In the genomic region with DNA sequence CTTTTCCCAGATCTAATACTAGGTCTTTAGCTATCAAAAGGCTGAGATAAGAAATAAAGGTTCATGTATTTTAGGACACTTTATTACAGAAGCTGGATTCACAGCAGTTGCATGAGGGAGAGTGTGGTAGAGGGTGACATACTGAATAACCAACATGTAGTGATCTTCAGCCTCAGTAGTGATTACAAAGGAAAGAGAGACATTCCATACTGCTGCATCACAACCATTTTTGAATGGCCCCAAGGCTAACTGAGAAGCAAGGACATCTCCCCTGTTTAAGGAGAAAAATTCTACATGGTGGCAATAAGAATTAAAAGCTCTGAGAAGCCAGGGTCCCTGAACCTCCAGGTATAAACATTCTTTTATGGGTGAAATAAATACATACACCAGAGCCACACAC, we compare ENCODE assay signal across 1 cellular context.
TF ChIP-seq lines count a peak whose summit lies in the region.

No MANE protein-coding gene starts in this region.

TF ChIP-seq in HCT116, 20 proteins besides CTCF, POLR2A, EP300 and RAD21 (continued from another document):
- TF ChIP-seq, protein P1, sequence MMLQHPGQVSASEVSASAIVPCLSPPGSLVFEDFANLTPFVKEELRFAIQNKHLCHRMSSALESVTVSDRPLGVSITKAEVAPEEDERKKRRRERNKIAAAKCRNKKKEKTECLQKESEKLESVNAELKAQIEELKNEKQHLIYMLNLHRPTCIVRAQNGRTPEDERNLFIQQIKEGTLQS (IDR thresholded peaks at IDR 0.05), result no peak
- no peak for TF ChIP-seq YY1 (IDR thresholded peaks at IDR 0.05; ENCODE audit: extremely low read depth, insufficient replicate concordance, low read depth, low read length)
- TF ChIP-seq SIN3A (IDR thresholded peaks at IDR 0.05; ENCODE audit: low read depth), result no peak
- TF ChIP-seq, protein P2, sequence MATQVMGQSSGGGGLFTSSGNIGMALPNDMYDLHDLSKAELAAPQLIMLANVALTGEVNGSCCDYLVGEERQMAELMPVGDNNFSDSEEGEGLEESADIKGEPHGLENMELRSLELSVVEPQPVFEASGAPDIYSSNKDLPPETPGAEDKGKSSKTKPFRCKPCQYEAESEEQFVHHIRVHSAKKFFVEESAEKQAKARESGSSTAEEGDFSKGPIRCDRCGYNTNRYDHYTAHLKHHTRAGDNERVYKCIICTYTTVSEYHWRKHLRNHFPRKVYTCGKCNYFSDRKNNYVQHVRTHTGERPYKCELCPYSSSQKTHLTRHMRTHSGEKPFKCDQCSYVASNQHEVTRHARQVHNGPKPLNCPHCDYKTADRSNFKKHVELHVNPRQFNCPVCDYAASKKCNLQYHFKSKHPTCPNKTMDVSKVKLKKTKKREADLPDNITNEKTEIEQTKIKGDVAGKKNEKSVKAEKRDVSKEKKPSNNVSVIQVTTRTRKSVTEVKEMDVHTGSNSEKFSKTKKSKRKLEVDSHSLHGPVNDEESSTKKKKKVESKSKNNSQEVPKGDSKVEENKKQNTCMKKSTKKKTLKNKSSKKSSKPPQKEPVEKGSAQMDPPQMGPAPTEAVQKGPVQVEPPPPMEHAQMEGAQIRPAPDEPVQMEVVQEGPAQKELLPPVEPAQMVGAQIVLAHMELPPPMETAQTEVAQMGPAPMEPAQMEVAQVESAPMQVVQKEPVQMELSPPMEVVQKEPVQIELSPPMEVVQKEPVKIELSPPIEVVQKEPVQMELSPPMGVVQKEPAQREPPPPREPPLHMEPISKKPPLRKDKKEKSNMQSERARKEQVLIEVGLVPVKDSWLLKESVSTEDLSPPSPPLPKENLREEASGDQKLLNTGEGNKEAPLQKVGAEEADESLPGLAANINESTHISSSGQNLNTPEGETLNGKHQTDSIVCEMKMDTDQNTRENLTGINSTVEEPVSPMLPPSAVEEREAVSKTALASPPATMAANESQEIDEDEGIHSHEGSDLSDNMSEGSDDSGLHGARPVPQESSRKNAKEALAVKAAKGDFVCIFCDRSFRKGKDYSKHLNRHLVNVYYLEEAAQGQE (IDR thresholded peaks at IDR 0.05; ENCODE audit: low read depth), result no peak
- TF ChIP-seq EZH2phosphoT487 (IDR thresholded peaks at IDR 0.05; ENCODE audit: borderline replicate concordance), result no peak
- TF ChIP-seq MAX (IDR thresholded peaks at IDR 0.05), result no peak
TF ChIP-seq in HCT116: peak in this region for 0.
